ENCODE assay signal across 20 cellular contexts in genomic region chrX:69524765-69525164, GRCh38. TPM values are rescaled to one million over a fixed set of nuclear protein-coding genes. Genes with fewer than 3 reads are reported as not detected.
"Had no signal": no experiment of that assay in that cellular context is flagged by ENCODE, and none has a peak within 500 bp of the region (broad histone marks: within the 10 kb centered on the region; RNA-seq: fewer than 3 reads in every experiment).

No MANE protein-coding gene starts in this region.

- DNase-seq: IMR-90, Karpas-422, KG1, MG63, NCI-H1092, NCI-H1436, NCI-H187, NCI-H2029, NCI-H2081 treated with DMSO at 0.1 percent for 48 hours, NCI-H2171, NCI-H226, NCI-H446, NCI-H510A, NCI-H524 treated with DMSO at 0.1 percent for 48 hours, Right ventricle myocardium superior, RPMI8226, SIG-M5, SK-N-SH, SW 1271, T-cell had no signal

RNA-seq across cellular contexts. Expression of gene NALF2, which starts 20.6 kb away (rescaled TPM):
- polyA plus RNA-seq: IMR-90 had no signal
